Comparison of ENCODE assay signal across 12 cellular contexts in the genomic region with DNA sequence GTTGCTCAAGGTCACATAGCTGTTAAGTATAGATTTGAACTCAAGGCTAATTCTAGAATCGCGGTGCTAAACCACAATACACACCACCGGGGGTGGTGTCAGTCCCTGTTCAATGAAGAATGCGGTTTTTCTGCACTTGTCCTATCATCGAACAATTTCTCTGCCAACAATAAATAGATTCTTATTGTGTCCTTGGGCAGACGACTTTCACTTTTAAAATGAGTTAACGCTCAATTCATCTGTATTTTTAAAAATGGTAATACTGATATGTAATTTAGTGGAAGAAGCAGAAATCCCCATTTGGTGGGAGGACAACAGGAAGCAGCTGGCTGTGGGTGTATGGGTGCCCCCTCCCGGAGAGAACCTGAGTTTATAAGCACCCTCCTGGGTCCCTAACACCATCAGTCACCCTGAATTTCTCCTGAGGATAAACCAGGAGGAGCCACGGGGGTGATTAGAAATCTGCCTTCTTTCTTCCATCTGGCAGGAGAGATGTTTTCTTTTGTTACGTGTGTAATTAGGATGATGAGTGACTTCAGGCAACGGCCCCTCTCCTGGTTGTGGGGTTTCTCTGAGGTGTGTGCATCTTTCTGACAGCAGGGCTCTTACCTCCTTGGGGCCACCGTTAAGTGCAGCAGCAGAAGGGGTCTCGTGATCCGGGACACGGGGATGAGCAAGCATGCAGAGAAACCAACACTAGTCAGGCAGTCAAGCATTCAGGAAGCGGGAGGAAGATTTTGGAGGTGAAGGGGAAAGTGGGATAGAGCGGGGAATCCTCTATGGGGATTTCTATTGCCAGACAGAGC.
A peak's percentile ranks its signal among the peaks of the same experiment; 100 is the strongest.
DNase-seq lines count a peak whose midpoint lies in the region; ATAC-seq lines count a peak whose summit lies in the region.
"Had no signal": no experiment of that assay in that cellular context is flagged by ENCODE, and none has a peak within 500 bp of the region (broad histone marks: within the 10 kb centered on the region; RNA-seq: fewer than 3 reads in every experiment).

No MANE protein-coding gene starts in this region.

- in situ Hi-C loops in HAP-1 (cut with MboI; ENCODE audit: low sequenced_read_pairs): loop anchor here (10.0 kb wide), 1 partner anchor 57 kb away; no protein-coding TSS in a partner anchor

- no peak overlapping the region for H3K4me3 ChIP-seq in HAP-1
- H3K4me3 ChIP-seq: prostate gland had no signal

- H3K9me3 Mint-ChIP-seq in activated T-cell treated with anti-CD3 and anti-CD28 coated beads, Interleukin-2, amount 50 U/mL, for 72 hours: no peaks in the 10 kb centered on the region
- peaks cover 4% of the 10 kb centered on the region for H3K9me3 Mint-ChIP-seq in T-helper 1 cell treated with Interleukin-12 subunit alpha and Interleukin-12 subunit beta and Interleukin-4 antibody, amounts not matched to agents 30 μg/mL and 1 μg/mL, for 36 hours
- H3K9me3 Mint-ChIP-seq in stimulated activated naive CD8-positive, alpha-beta T cell treated with anti-CD3 and anti-CD28 coated beads, Interleukin-15, amount 100 ng/mL, for 72 hours: no peaks in the 10 kb centered on the region

- peak; percentile 37 to 55 for ATAC-seq in activated T-cell treated with anti-CD3 and anti-CD28 coated beads, Interleukin-2, amount 50 U/mL, for 72 hours (replicated peaks in 1 of 2)
- ATAC-seq in HG02852 (IDR thresholded peaks at IDR 0.05; ENCODE audit: unreplicated experiment) (peak; percentile 56), HG03139 (IDR thresholded peaks at IDR 0.05; ENCODE audit: unreplicated experiment) (no peak)
- peak; percentile 42 for ATAC-seq in stimulated activated naive CD8-positive, alpha-beta T cell treated with anti-CD3 and anti-CD28 coated beads, Interleukin-15, amount 100 ng/mL, for 72 hours
- ATAC-seq: left ventricle myocardium superior had no signal

- H3K4me1 ChIP-seq in HAP-1: no peaks in the 10 kb centered on the region
- H3K4me1 ChIP-seq: prostate gland had no signal

- no peak overlapping the region for H3K27ac Mint-ChIP-seq in activated T-cell treated with anti-CD3 and anti-CD28 coated beads, Interleukin-2, amount 50 U/mL, for 72 hours
- H3K27ac Mint-ChIP-seq in T-helper 1 cell treated with Interleukin-12 subunit alpha and Interleukin-12 subunit beta and Interleukin-4 antibody, amounts not matched to agents 30 μg/mL and 1 μg/mL, for 36 hours: peak overlapping the region; percentile 45
- no peak overlapping the region for H3K27ac Mint-ChIP-seq in stimulated activated naive CD8-positive, alpha-beta T cell treated with anti-CD3 and anti-CD28 coated beads, Interleukin-15, amount 100 ng/mL, for 72 hours

- no peaks in the 10 kb centered on the region for H3K27me3 ChIP-seq in HAP-1 (ENCODE audit: low read depth)

- no peaks in the 10 kb centered on the region for H3K9me3 ChIP-seq in HAP-1
- H3K9me3 ChIP-seq: prostate gland had no signal

- H3K4me3 Mint-ChIP-seq in activated T-cell treated with anti-CD3 and anti-CD28 coated beads, Interleukin-2, amount 50 U/mL, for 72 hours: peak overlapping the region; percentile 8 to 36
- H3K4me3 Mint-ChIP-seq in T-helper 1 cell treated with Interleukin-12 subunit alpha and Interleukin-12 subunit beta and Interleukin-4 antibody, amounts not matched to agents 30 μg/mL and 1 μg/mL, for 36 hours: no peak overlapping the region
- H3K4me3 Mint-ChIP-seq in stimulated activated naive CD8-positive, alpha-beta T cell treated with anti-CD3 and anti-CD28 coated beads, Interleukin-15, amount 100 ng/mL, for 72 hours: no peak overlapping the region

- H3K36me3 Mint-ChIP-seq in activated T-cell treated with anti-CD3 and anti-CD28 coated beads, Interleukin-2, amount 50 U/mL, for 72 hours (ENCODE audit: insufficient read depth in 2 of 2): peaks cover 0 to 7% of the 10 kb centered on the region in 2 donors
- peaks cover 39% of the 10 kb centered on the region for H3K36me3 Mint-ChIP-seq in T-helper 1 cell treated with Interleukin-12 subunit alpha and Interleukin-12 subunit beta and Interleukin-4 antibody, amounts not matched to agents 30 μg/mL and 1 μg/mL, for 36 hours (ENCODE audit: low read depth)

- H3K27me3 Mint-ChIP-seq in activated T-cell treated with anti-CD3 and anti-CD28 coated beads, Interleukin-2, amount 50 U/mL, for 72 hours (ENCODE audit: low read depth): no peaks in the 10 kb centered on the region
- H3K27me3 Mint-ChIP-seq in T-helper 1 cell treated with Interleukin-12 subunit alpha and Interleukin-12 subunit beta and Interleukin-4 antibody, amounts not matched to agents 30 μg/mL and 1 μg/mL, for 36 hours (ENCODE audit: low read depth): no peaks in the 10 kb centered on the region
- H3K27me3 Mint-ChIP-seq in stimulated activated naive CD8-positive, alpha-beta T cell treated with anti-CD3 and anti-CD28 coated beads, Interleukin-15, amount 100 ng/mL, for 72 hours: no peaks in the 10 kb centered on the region

- no peak for DNase-seq in activated T-cell treated with anti-CD3 and anti-CD28 coated beads, Interleukin-2, amount 50 U/mL, for 72 hours
- DNase-seq in activated T-cell treated with anti-CD3 and anti-CD28 coated beads for 4 hours (no peak), HAP-1 (ENCODE audit: low spot score in 2 of 2) (no peak), putamen (ENCODE audit: low spot score) (no peak)
- DNase-seq in stimulated activated naive CD8-positive, alpha-beta T cell treated with anti-CD3 and anti-CD28 coated beads, Interleukin-15, amount 100 ng/mL, for 72 hours: no peak
- DNase-seq: activated T-cell treated with anti-CD3 and anti-CD28 coated beads, Interleukin-2, amount 50 U/mL, for 1 hour; Kasumi-1; left ventricle myocardium superior had no signal

- no peaks in the 10 kb centered on the region for H3K36me3 ChIP-seq in HAP-1 (replicated peaks)
- H3K36me3 ChIP-seq: prostate gland had no signal

- H3K4me1 Mint-ChIP-seq in activated T-cell treated with anti-CD3 and anti-CD28 coated beads, Interleukin-2, amount 50 U/mL, for 72 hours (ENCODE audit: low read depth): peaks cover 19% of the 10 kb centered on the region
- H3K4me1 Mint-ChIP-seq in T-helper 1 cell treated with Interleukin-12 subunit alpha and Interleukin-12 subunit beta and Interleukin-4 antibody, amounts not matched to agents 30 μg/mL and 1 μg/mL, for 36 hours (ENCODE audit: low read depth): peaks cover 21% of the 10 kb centered on the region
- H3K4me1 Mint-ChIP-seq in stimulated activated naive CD8-positive, alpha-beta T cell treated with anti-CD3 and anti-CD28 coated beads, Interleukin-15, amount 100 ng/mL, for 72 hours: peaks cover 13% of the 10 kb centered on the region

Comparison
In these comparisons a context has a peak if more than half of its experiments do, and no peak if none do; other contexts are left out.
1. H3K4me3 Mint-ChIP-seq: peak in activated T-cell treated with anti-CD3 and anti-CD28 coated beads, Interleukin-2, amount 50 U/mL, for 72 hours (2 of 2); none in T-helper 1 cell treated with Interleukin-12 subunit alpha and Interleukin-12 subunit beta and Interleukin-4 antibody, amounts not matched to agents 30 μg/mL and 1 μg/mL, for 36 hours (single experiment) and stimulated activated naive CD8-positive, alpha-beta T cell treated with anti-CD3 and anti-CD28 coated beads, Interleukin-15, amount 100 ng/mL, for 72 hours (0 of 2).